Comparison of ENCODE assay signal across 10 cellular contexts in genomic region chr6:9482030-9482731, GRCh38.
DNase-seq lines count a peak whose midpoint lies in the region; TF ChIP-seq lines count a peak whose summit lies in the region.
"Had no signal": no experiment of that assay in that cellular context is flagged by ENCODE, and none has a peak within 500 bp of the region (broad histone marks: within the 10 kb centered on the region; RNA-seq: fewer than 3 reads in every experiment).

No MANE protein-coding gene starts in this region.

- H3K4me1 ChIP-seq in adipocyte (ENCODE audit: control insufficient read depth, insufficient read depth, low read length) = peaks cover 33% of the 10 kb centered on the region

- no peak overlapping the region for H3K9ac ChIP-seq in adipocyte (ENCODE audit: low read length)

- H3K27me3 ChIP-seq in AG04450 (ENCODE audit: control insufficient read depth, insufficient read depth, low read length) (no peaks in the 10 kb centered on the region), adipocyte (replicated peaks; ENCODE audit: control insufficient read depth, insufficient read depth, low read length) (no peaks in the 10 kb centered on the region)

- TF ChIP-seq CTCF in AG04450 (IDR thresholded peaks at IDR 0.05; ENCODE audit: low read depth, low read length) (no peak), HFFc6 (IDR thresholded peaks at IDR 0.05) (no peak)

- H3K4me3 ChIP-seq in AG04450 (ENCODE audit: low read depth, low read length) = no peak overlapping the region
- H3K4me3 ChIP-seq in adipocyte (ENCODE audit: low read length) = peak overlapping the region; percentile 20

- no peaks in the 10 kb centered on the region for H3K9me3 ChIP-seq in AG04450 (ENCODE audit: control insufficient read depth, insufficient read depth, low read length)
- H3K9me3 ChIP-seq in adipocyte (ENCODE audit: control insufficient read depth, low read length) = no peaks in the 10 kb centered on the region

- H3K36me3 ChIP-seq in adipocyte (ENCODE audit: control insufficient read depth, insufficient read depth, low read length, severe bottlenecking) = no peaks in the 10 kb centered on the region

- H3K27me3 Mint-ChIP-seq in HFFc6 (ENCODE audit: insufficient read depth) = no peaks in the 10 kb centered on the region

- H3K4me1 Mint-ChIP-seq in HFFc6 (ENCODE audit: low read depth) = peaks cover 57% of the 10 kb centered on the region
- H3K4me1 Mint-ChIP-seq: naive thymus-derived CD8-positive, alpha-beta T cell had no signal

- peaks cover 10% of the 10 kb centered on the region; the same call in 1 of the 2 replicates for H3K36me3 Mint-ChIP-seq in HFFc6 (ENCODE audit: low read depth)
- H3K36me3 Mint-ChIP-seq: naive thymus-derived CD8-positive, alpha-beta T cell had no signal

- H3K27ac Mint-ChIP-seq in HFFc6 = peak overlapping the region; percentile 83

- peak overlapping the region; percentile 67 for H3K4me3 Mint-ChIP-seq in HFFc6
- H3K4me3 Mint-ChIP-seq: naive thymus-derived CD8-positive, alpha-beta T cell had no signal

- CTCF ChIA-PET in AG04450 (lab: Charles Lee) = interaction anchor here (0.7 to 1.2 kb wide), 3 partner anchors 9 to 505 kb away, joined by 3 read pairs; no protein-coding TSS in a partner anchor

- POLR2A ChIA-PET in AG04450 (lab: Yijun Ruan, JAX) = interaction anchor here (0.6 to 1.8 kb wide), 4 partner anchors 10 to 165 kb away, joined by 3 to 10 read pairs (median 3); no protein-coding TSS in a partner anchor

- H3K9me3 Mint-ChIP-seq in HFFc6 = no peaks in the 10 kb centered on the region

- DNase-seq in AG04450 (ENCODE audit: low read depth, low spot score) = peak; percentile 76
- DNase-seq in HFFc6 = peak; percentile 97
- DNase-seq in adipocyte (ENCODE audit: low read depth) = peak; percentile 92
- peak; percentile 27 for DNase-seq in inferior parietal cortex (ENCODE audit: extremely low spot score)
- DNase-seq in ureter (ENCODE audit: low spot score) = no peak
- DNase-seq in nucleus accumbens (lab: John Stamatoyannopoulos, UW) = no peak
- DNase-seq in stimulated activated CD4-positive, alpha-beta T cell treated with anti-CD3 and anti-CD28 coated beads, Interleukin-15, amount 100 ng/mL, for 24 hours = no peak
- no peak for DNase-seq in NCI-H2171 treated with DMSO at 0.1 percent for 48 hours (lab: John Stamatoyannopoulos, UW)
- DNase-seq: effector CD4-positive, alpha-beta T cell; naive thymus-derived CD8-positive, alpha-beta T cell had no signal

- H3K27ac ChIP-seq in AG04450 (ENCODE audit: low read depth, low read length) = peak overlapping the region; percentile 34

Comparison
In these comparisons a context has a peak if more than half of its experiments do, and no peak if none do; other contexts are left out.
1. DNase-seq: peak in AG04450 (single experiment), HFFc6 (single experiment), adipocyte (single experiment) and inferior parietal cortex (single experiment); none in ureter (single experiment), nucleus accumbens (0 of 56), stimulated activated CD4-positive, alpha-beta T cell treated with anti-CD3 and anti-CD28 coated beads, Interleukin-15, amount 100 ng/mL, for 24 hours (single experiment) and NCI-H2171 treated with DMSO at 0.1 percent for 48 hours (single experiment).